Comparison of ENCODE assay signal across 21 cellular contexts in genomic region chr11:119845756-119846155, GRCh38.
"Had no signal": no experiment of that assay in that cellular context is flagged by ENCODE, and none has a peak within 500 bp of the region (broad histone marks: within the 10 kb centered on the region; RNA-seq: fewer than 3 reads in every experiment).

No MANE protein-coding gene starts in this region.

- H3K4me1 Mint-ChIP-seq: activated naive CD4-positive, alpha-beta T cell treated with anti-CD3 and anti-CD28 coated beads, Interleukin-2, amount 50 U/mL, for 24 hours; neural crest cell had no signal

- H3K9me3 Mint-ChIP-seq: activated naive CD4-positive, alpha-beta T cell treated with anti-CD3 and anti-CD28 coated beads, Interleukin-2, amount 50 U/mL, for 24 hours; effector memory CD8-positive, alpha-beta T cell; neural crest cell had no signal

- H3K4me1 ChIP-seq: adrenal gland, thyroid gland had no signal

- DNase-seq: activated CD4-positive, alpha-beta T cell treated with anti-CD3 and anti-CD28 coated beads for 1 hour; activated CD4-positive, alpha-beta T cell treated with anti-CD3 and anti-CD28 coated beads, Interleukin-2, amount 50 U/mL, for 4 hours; activated gamma-delta T cell; adrenal gland; effector memory CD8-positive, alpha-beta T cell; foreskin melanocyte; head of caudate nucleus; kidney glomerular epithelial cell; left ventricle myocardium inferior; mucosa of descending colon; naive B cell; right cardiac atrium; stimulated activated CD4-positive, alpha-beta T cell treated with anti-CD3 and anti-CD28 coated beads, Interleukin-2, amount 100 ng/mL, for 24 hours; stimulated activated naive CD4-positive, alpha-beta T cell treated with Interleukin-2 at 50 U/mL for 16 hours; T-helper 17 cell; thyroid gland; WERI-Rb-1 had no signal

- H3K36me3 Mint-ChIP-seq: activated naive CD4-positive, alpha-beta T cell treated with anti-CD3 and anti-CD28 coated beads, Interleukin-2, amount 50 U/mL, for 24 hours; naive B cell had no signal

- H3K4me3 ChIP-seq: adrenal gland, left ventricle myocardium inferior, mucosa of descending colon, thyroid gland had no signal

- H3K27ac Mint-ChIP-seq: activated naive CD4-positive, alpha-beta T cell treated with anti-CD3 and anti-CD28 coated beads, Interleukin-2, amount 50 U/mL, for 24 hours; effector memory CD8-positive, alpha-beta T cell; naive B cell; progenitor cell of endocrine pancreas; T-helper 17 cell had no signal

- FAIRE-seq: urothelium cell line had no signal

- ATAC-seq: effector memory CD8-positive, alpha-beta T cell; mucosa of descending colon; right cardiac atrium; T-helper 17 cell had no signal

- H3K27ac ChIP-seq: adrenal gland, left ventricle myocardium inferior, thyroid gland, WERI-Rb-1 had no signal

- H3K36me3 ChIP-seq: adrenal gland, left ventricle myocardium inferior, thyroid gland, WERI-Rb-1 had no signal

- H3K27me3 ChIP-seq: adrenal gland, thyroid gland had no signal

- H3K4me3 Mint-ChIP-seq: activated naive CD4-positive, alpha-beta T cell treated with anti-CD3 and anti-CD28 coated beads, Interleukin-2, amount 50 U/mL, for 24 hours; effector memory CD8-positive, alpha-beta T cell; naive B cell; neural crest cell; T-helper 17 cell had no signal

- H3K9me3 ChIP-seq: adrenal gland, thyroid gland had no signal
